19 cellular contexts compared by ENCODE assay signal in the genomic region with DNA sequence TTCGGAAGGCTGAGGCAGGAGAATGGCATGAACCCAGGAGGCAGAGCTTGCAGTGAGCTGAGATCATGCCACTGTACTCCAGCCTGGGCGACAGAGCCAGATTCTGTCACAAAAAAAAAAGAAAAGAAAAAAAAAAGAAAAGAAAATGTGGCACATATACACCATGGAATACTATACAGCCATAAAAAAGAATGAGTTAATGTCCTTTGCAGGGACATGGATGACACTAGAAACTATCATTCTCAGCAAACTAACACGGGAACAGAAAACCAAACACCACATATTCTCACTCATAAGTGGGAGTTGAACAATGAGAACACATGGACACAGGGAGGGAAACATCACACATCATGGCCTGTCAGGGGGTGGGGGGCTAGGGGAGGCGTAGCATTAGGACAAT. TPM values are rescaled to one million over a fixed set of nuclear protein-coding genes. Genes with fewer than 3 reads are reported as not detected.
"Had no signal": no experiment of that assay in that cellular context is flagged by ENCODE, and none has a peak within 500 bp of the region (broad histone marks: within the 10 kb centered on the region; RNA-seq: fewer than 3 reads in every experiment).

No MANE protein-coding gene starts in this region.

RNA-seq across cellular contexts. Expression of a gene that starts 20.0 kb away (rescaled TPM):
- total RNA-seq: chondrocyte had no signal

RNA-seq across cellular contexts. Expression of a gene that starts 39.0 kb away (rescaled TPM):
- total RNA-seq: activated T-helper 2 cell treated with anti-CD3 and anti-CD28 coated beads, Interferon-gamma antibody, Interleukin-2, Interleukin-4, amounts not matched to agents 10 μg/mL and 5 μg/mL and 100 μg/mL, durations not matched to agents 14 hours and 24 hours and 36 hours; aorta; ascending aorta; body of pancreas; breast epithelium; bronchial epithelial cell; cardiac septum; cerebellum; chondrocyte had no signal
- polyA plus RNA-seq: adipose tissue had no signal

RNA-seq across cellular contexts. Expression of a gene that starts 43.2 kb away (rescaled TPM):
- total RNA-seq: activated naive CD4-positive, alpha-beta T cell treated with anti-CD3 and anti-CD28 coated beads for 36 hours; activated naive CD4-positive, alpha-beta T cell treated with anti-CD3 and anti-CD28 coated beads, Interleukin-2, amount 50 U/mL, for 72 hours; activated naive CD8-positive, alpha-beta T cell treated with anti-CD3 and anti-CD28 coated beads for 36 hours; activated naive CD8-positive, alpha-beta T cell treated with anti-CD3 and anti-CD28 coated beads, Interleukin-2, amount 10 ng/mL, durations not matched to agents 7 days and 5 days; activated T-cell treated with anti-CD3 and anti-CD28 coated beads, Interleukin-2, amount 50 U/mL, for 4 hours; activated T-helper 1 cell treated with anti-CD3 and anti-CD28 coated beads, Interleukin-12 subunit alpha, Interleukin-12 subunit beta, Interleukin-2, Interleukin-4 antibody, amounts not matched to agents 30 ng/mL and 10 ng/mL and 1 ng/mL, durations not matched to agents 14 hours and 24 hours and 36 hours; activated T-helper 17 cell treated with anti-CD3 and anti-CD28 coated beads, Interleukin-2, amount 50 U/mL, for 72 hours; activated T-helper 2 cell treated with anti-CD3 and anti-CD28 coated beads, Interferon-gamma antibody, Interleukin-2, Interleukin-4, amounts not matched to agents 10 μg/mL and 5 μg/mL and 100 μg/mL, durations not matched to agents 14 hours and 24 hours and 36 hours; adrenal gland; ascending aorta; astrocyte; body of pancreas; breast epithelium; chondrocyte had no signal
- polyA plus RNA-seq: adipose tissue, adrenal gland had no signal
